ENCODE assay signal across 20 cellular contexts in genomic region chr12:124667671-124668337, GRCh38.
DNase-seq lines count a peak whose midpoint lies in the region; ATAC-seq, FAIRE-seq and TF ChIP-seq lines count a peak whose summit lies in the region.
"Had no signal": no experiment of that assay in that cellular context is flagged by ENCODE, and none has a peak within 500 bp of the region (broad histone marks: within the 10 kb centered on the region; RNA-seq: fewer than 3 reads in every experiment).

No MANE protein-coding gene starts in this region.

- TF ChIP-seq EP300 in esophagus muscularis mucosa (IDR thresholded peaks at IDR 0.05), result no peak

- H3K27ac Mint-ChIP-seq in type B pancreatic cell (peak overlapping the region; percentile 87), GM23338 (no peak overlapping the region)
- H3K27ac Mint-ChIP-seq: activated T-cell treated with anti-CD3 and anti-CD28 coated beads, Interleukin-2, amount 50 U/mL, for 72 hours; stimulated activated naive CD8-positive, alpha-beta T cell treated with anti-CD3 and anti-CD28 coated beads, Interleukin-15, Interleukin-2, amounts not matched to agents 100 ng/mL and 50 ng/mL, for 24 hours had no signal

- H3K9me3 ChIP-seq in esophagus muscularis mucosa (peaks cover 0 to 10% (median 5%) of the 10 kb centered on the region in 4 donors), kidney (ENCODE audit: control insufficient read depth in 1 of 2, low read length in 2 of 2) (peaks cover 0 to 8% of the 10 kb centered on the region in 2 donors)

- H3K4me1 ChIP-seq in esophagus muscularis mucosa, result peaks cover 11 to 29% (median 25%) of the 10 kb centered on the region in 4 donors
- no peaks in the 10 kb centered on the region for H3K4me1 ChIP-seq in GM23338 (ENCODE audit: insufficient read depth)
- no peaks in the 10 kb centered on the region for H3K4me1 ChIP-seq in kidney (ENCODE audit: control insufficient read depth in 1 of 2, insufficient read depth in 1 of 2, low read depth in 1 of 2, low read length in 2 of 2)

- no peaks in the 10 kb centered on the region for H3K36me3 ChIP-seq in esophagus muscularis mucosa
- no peaks in the 10 kb centered on the region for H3K36me3 ChIP-seq in GM23338 (ENCODE audit: insufficient read depth)
- H3K36me3 ChIP-seq in kidney (ENCODE audit: control insufficient read depth in 1 of 2, insufficient read depth in 2 of 2, low read length in 2 of 2), result no peaks in the 10 kb centered on the region
- H3K36me3 ChIP-seq: adrenal gland, SJCRH30 had no signal

- DNase-seq in NCI-H1436 treated with DMSO at 0.1 percent for 48 hours (lab: John Stamatoyannopoulos, UW) (peak; percentile 57), NCI-H1436 (lab: John Stamatoyannopoulos, UW) (no peak), NCI-H510A treated with DMSO at 0.1 percent for 48 hours (lab: John Stamatoyannopoulos, UW) (peak; percentile 89), esophagus muscularis mucosa (ENCODE audit: extremely low spot score) (no peak), type B pancreatic cell (ENCODE audit: extremely low spot score, unreplicated experiment) (no peak), GM23338 (ENCODE audit: low spot score) (no peak), kidney (no peak), GDM1 (lab: John Stamatoyannopoulos, UW) (no peak)
- DNase-seq: 8988T; activated CD4-positive, alpha-beta T cell treated with anti-CD3 and anti-CD28 coated beads, Interleukin-2, amount 50 U/mL, for 4 hours; activated T-cell treated with anti-CD3 and anti-CD28 coated beads, Interleukin-2, amount 50 U/mL, for 72 hours; NCI-H187 treated with DMSO at 0.1 percent for 48 hours; SJCRH30 had no signal

- H3K27me3 Mint-ChIP-seq in type B pancreatic cell (no peaks in the 10 kb centered on the region), GM23338 (ENCODE audit: insufficient read depth, low read depth, poor library complexity) (peaks cover 8% of the 10 kb centered on the region)
- H3K27me3 Mint-ChIP-seq: stimulated activated naive CD8-positive, alpha-beta T cell treated with anti-CD3 and anti-CD28 coated beads, Interleukin-15, Interleukin-2, amounts not matched to agents 100 ng/mL and 50 ng/mL, for 24 hours had no signal

- no peaks in the 10 kb centered on the region for H4K20me1 ChIP-seq in GM23338 (replicated peaks; ENCODE audit: insufficient read depth)

- peak overlapping the region; percentile 25 to 73 (median 46) for H3K27ac ChIP-seq in esophagus muscularis mucosa (replicated peaks in 1 of 4)
- no peak overlapping the region for H3K27ac ChIP-seq in GM23338 (ENCODE audit: low read depth)
- H3K27ac ChIP-seq in kidney (ENCODE audit: low read depth in 2 of 2, low read length in 2 of 2), result no peak overlapping the region
- H3K27ac ChIP-seq: KMS-11, SJCRH30 had no signal

- FAIRE-seq in kidney (lab: Jason Lieb, UNC), result no peak
- FAIRE-seq: G401.6, islet of Langerhans, TTC549 had no signal

- WGBS in esophagus muscularis mucosa, result 64% methylated on average over 17 of the region's 17 CpGs

- no peak overlapping the region for H3K4me3 ChIP-seq in esophagus muscularis mucosa
- H3K4me3 ChIP-seq in GM23338, result no peak overlapping the region
- no peak overlapping the region for H3K4me3 ChIP-seq in kidney (ENCODE audit: low read length in 2 of 2)
- H3K4me3 ChIP-seq: adrenal gland, SJCRH30, smooth muscle cell had no signal

- H2AFZ ChIP-seq in GM23338, result no peak overlapping the region

- no peak overlapping the region for H3K9ac ChIP-seq in kidney (ENCODE audit: low read length in 2 of 2)
- H3K9ac ChIP-seq: KMS-11 had no signal

- no peaks in the 10 kb centered on the region for H3K9me2 ChIP-seq in GM23338 (ENCODE audit: insufficient read depth)

- intact Hi-C loops in esophagus muscularis mucosa (cut with DNase I) (loop anchor here (5.0 kb wide), 1 partner anchor 99 kb away; no protein-coding TSS in a partner anchor), kidney (cut with DNase I) (no loop called here)

- H3K36me3 Mint-ChIP-seq in type B pancreatic cell, result peaks cover 1% of the 10 kb centered on the region
- H3K36me3 Mint-ChIP-seq in GM23338 (ENCODE audit: low read depth), result no peaks in the 10 kb centered on the region

- H3K4me3 Mint-ChIP-seq in type B pancreatic cell (peak overlapping the region; percentile 55), GM23338 (no peak overlapping the region)
- H3K4me3 Mint-ChIP-seq: activated T-cell treated with anti-CD3 and anti-CD28 coated beads, Interleukin-2, amount 50 U/mL, for 72 hours; stimulated activated naive CD8-positive, alpha-beta T cell treated with anti-CD3 and anti-CD28 coated beads, Interleukin-15, Interleukin-2, amounts not matched to agents 100 ng/mL and 50 ng/mL, for 24 hours had no signal

- no peak for ATAC-seq in GM23338
- ATAC-seq: activated T-cell treated with anti-CD3 and anti-CD28 coated beads, Interleukin-2, amount 50 U/mL, for 72 hours had no signal

- peaks cover 28% of the 10 kb centered on the region for H3K4me1 Mint-ChIP-seq in type B pancreatic cell (ENCODE audit: unreplicated experiment)
- no peaks in the 10 kb centered on the region for H3K4me1 Mint-ChIP-seq in GM23338

- peaks cover 4% of the 10 kb centered on the region; the same call in 1 of the 2 replicates for H3F3A ChIP-seq in GM23338 (replicated peaks; ENCODE audit: low read depth)

- peaks cover 2% of the 10 kb centered on the region for H3K9me3 Mint-ChIP-seq in type B pancreatic cell
- H3K9me3 Mint-ChIP-seq in GM23338, result peaks cover 3% of the 10 kb centered on the region; the same call in 1 of the 3 replicates

- H3K27me3 ChIP-seq in esophagus muscularis mucosa (no peaks in the 10 kb centered on the region), GM23338 (ENCODE audit: insufficient read depth) (no peaks in the 10 kb centered on the region)
- H3K27me3 ChIP-seq: adrenal gland, SJCRH30 had no signal

- H3K79me2 ChIP-seq in GM23338 (replicated peaks; ENCODE audit: insufficient read depth), result no peaks in the 10 kb centered on the region

- TF ChIP-seq CTCF in esophagus muscularis mucosa (IDR thresholded peaks at IDR 0.05) (peak in 1 of 3 experiments; percentile 12), type B pancreatic cell (conservative IDR thresholded peaks at IDR 0.05) (no peak), GM23338 (conservative IDR thresholded peaks at IDR 0.05; ENCODE audit: low read depth in 2 of 2) (no peak), kidney (IDR thresholded peaks at IDR 0.05; ENCODE audit: borderline replicate concordance, extremely low read depth, insufficient read depth) (no peak)

- no peak overlapping the region for H3K4me2 ChIP-seq in GM23338
- H3K4me2 ChIP-seq: KMS-11, smooth muscle cell had no signal

- TF ChIP-seq POLR2A in esophagus muscularis mucosa (IDR thresholded peaks at IDR 0.05; ENCODE audit: low read depth), result no peak

TF ChIP-seq in GM23338, 12 proteins besides CTCF, POLR2A, EP300 and RAD21 (continues in another document):
- TF ChIP-seq ETS1 (IDR thresholded peaks at IDR 0.05) (no peak), POLR2AphosphoS5 (IDR thresholded peaks at IDR 0.05; ENCODE audit: low read depth) (no peak), ZNF331 (CRISPR knock-in tag; IDR thresholded peaks at IDR 0.05; ENCODE audit: low read depth) (no peak), JUNB (IDR thresholded peaks at IDR 0.05; ENCODE audit: unreplicated experiment) (no peak), EZH2 (IDR thresholded peaks at IDR 0.05; ENCODE audit: low read depth, unreplicated experiment) (no peak), STAT1 (IDR thresholded peaks at IDR 0.05; ENCODE audit: unreplicated experiment) (no peak), NANOG (IDR thresholded peaks at IDR 0.05; ENCODE audit: borderline replicate concordance) (no peak), ZNF114 (CRISPR knock-in tag; IDR thresholded peaks at IDR 0.05) (no peak)

Comparison
In these comparisons a context has a peak if more than half of its experiments do, and no peak if none do; other contexts are left out.
1. DNase-seq: peak in NCI-H1436 treated with DMSO at 0.1 percent for 48 hours (single experiment) and NCI-H510A treated with DMSO at 0.1 percent for 48 hours (single experiment); none in NCI-H1436 (single experiment), esophagus muscularis mucosa (single experiment), type B pancreatic cell (single experiment), GM23338 (single experiment), kidney (single experiment) and GDM1 (single experiment).
2. H3K27ac ChIP-seq: peak in esophagus muscularis mucosa (4 of 4); none in GM23338 (single experiment) and kidney (0 of 2).